In genomic region chr1:201265771-201266170, GRCh38 we compare ENCODE assay signal across 20 cellular contexts. TPM values are rescaled to one million over a fixed set of nuclear protein-coding genes. Genes with fewer than 3 reads are reported as not detected.
A peak's percentile ranks its signal among the peaks of the same experiment; 100 is the strongest.
DNase-seq lines count a peak whose midpoint lies in the region; ATAC-seq and TF ChIP-seq lines count a peak whose summit lies in the region.
"Had no signal": no experiment of that assay in that cellular context is flagged by ENCODE, and none has a peak within 500 bp of the region (broad histone marks: within the 10 kb centered on the region; RNA-seq: fewer than 3 reads in every experiment).

No MANE protein-coding gene starts in this region.

- no peak overlapping the region for H3K4me3 ChIP-seq in fibroblast of mammary gland (ENCODE audit: control insufficient read depth, low read depth, low read length)
- H3K4me3 ChIP-seq: gastroesophageal sphincter, hepatocyte, sigmoid colon had no signal

- intact Hi-C loops in left cardiac atrium (cut with DNase I): no loop called here

- no peak for ATAC-seq in left cardiac atrium
- ATAC-seq: activated CD8-positive, alpha-beta T cell treated with anti-CD3 and anti-CD28 coated beads for 36 hours; gastroesophageal sphincter had no signal

- TF ChIP-seq CTCF in fibroblast of mammary gland (conservative IDR thresholded peaks at IDR 0.05; ENCODE audit: control insufficient read depth, insufficient read depth, low read depth, low read length): no peak

- DNase-seq in HCEC 1CT (peak; percentile 8), amniotic epithelial cell (ENCODE audit: low read depth) (peak; percentile 54), fibroblast of mammary gland (ENCODE audit: low read depth) (peak; percentile 35), NCI-H2171 treated with DMSO at 0.1 percent for 48 hours (lab: John Stamatoyannopoulos, UW) (no peak), left cardiac atrium (no peak)
- no peak for DNase-seq in activated effector memory CD4-positive, alpha-beta T cell treated with Interleukin-2 at 50 U/mL for 16 hours
- no peak for DNase-seq in activated CD8-positive, alpha-beta memory T cell treated with anti-CD3 and anti-CD28 coated beads, Interleukin-2, amount 50 U/mL, for 48 hours
- DNase-seq: activated CD8-positive, alpha-beta T cell treated with anti-CD3 and anti-CD28 coated beads for 36 hours; activated T-cell treated with anti-CD3 and anti-CD28 coated beads for 4 hours; CD4-positive, alpha-beta T cell; effector CD4-positive, alpha-beta T cell; erythroblast; NCI-H2029; NCI-H345; NCI-H82; sigmoid colon; stimulated activated CD4-positive, alpha-beta T cell treated with anti-CD3 and anti-CD28 coated beads, Interleukin-15, amount 100 ng/mL, for 24 hours; stimulated activated naive CD4-positive, alpha-beta T cell had no signal

RNA-seq across cellular contexts. Expression of gene PKP1, which starts 17.5 kb away (rescaled TPM):
- 1 to 10 TPM in 1 of 2 donors, under 1 TPM in 1; 0.77 to 1.0 TPM for total RNA-seq in left cardiac atrium
- total RNA-seq: activated CD8-positive, alpha-beta T cell treated with anti-CD3 and anti-CD28 coated beads for 36 hours; CD4-positive, alpha-beta T cell had no signal

Comparison
In these comparisons a context has a peak if more than half of its experiments do, and no peak if none do; other contexts are left out.
1. DNase-seq: peak in HCEC 1CT (single experiment), amniotic epithelial cell (single experiment) and fibroblast of mammary gland (single experiment); none in activated effector memory CD4-positive, alpha-beta T cell treated with Interleukin-2 at 50 U/mL for 16 hours (single experiment), NCI-H2171 treated with DMSO at 0.1 percent for 48 hours (single experiment), left cardiac atrium (single experiment) and activated CD8-positive, alpha-beta memory T cell treated with anti-CD3 and anti-CD28 coated beads, Interleukin-2, amount 50 U/mL, for 48 hours (single experiment).